ENCODE assay signal across 29 cellular contexts in genomic region chr11:45187375-45187774, GRCh38.
"Had no signal": no experiment of that assay in that cellular context is flagged by ENCODE, and none has a peak within 500 bp of the region (broad histone marks: within the 10 kb centered on the region; RNA-seq: fewer than 3 reads in every experiment).

No MANE protein-coding gene starts in this region.

- H3K9me3 ChIP-seq: left lung, lower lobe of right lung, mucosa of descending colon, right atrium auricular region, right lobe of liver, suprapubic skin, thoracic aorta, tibial artery, upper lobe of right lung had no signal

- H3K4me1 ChIP-seq: left lung, lower lobe of right lung, parathyroid adenoma, right atrium auricular region, right lobe of liver, suprapubic skin, upper lobe of right lung had no signal

- DNase-seq: head of caudate nucleus; hippocampal formation; kidney; left colon; left lung; lower lobe of right lung; mammary epithelial cell; mesenchymal stem cell; mucosa of descending colon; naive thymus-derived CD4-positive, alpha-beta T cell; nucleus accumbens; right lobe of liver; stimulated activated CD4-positive, alpha-beta T cell treated with anti-CD3 and anti-CD28 coated beads, Interleukin-12 subunit alpha, Interleukin-12 subunit beta, amount 100 ng/mL, for 4 hours; stimulated activated CD4-positive, alpha-beta T cell treated with anti-CD3 and anti-CD28 coated beads, Interleukin-15, amount 100 ng/mL, for 24 hours; stimulated activated CD4-positive, alpha-beta T cell treated with anti-CD3 and anti-CD28 coated beads, Interleukin-2, amount 100 ng/mL, for 24 hours; stimulated activated CD4-positive, alpha-beta T cell treated with anti-CD3 and anti-CD28 coated beads, Interleukin-4, amount 100 ng/mL, for 1 hour; stimulated activated naive CD4-positive, alpha-beta T cell; tibial artery; trophoblast cell; upper lobe of right lung had no signal

- H3K27ac Mint-ChIP-seq: mesothelial cell of epicardium; naive thymus-derived CD4-positive, alpha-beta T cell; natural killer cell treated with Interleukin-12 subunit alpha and Interleukin-12 subunit beta and Interleukin-15 and Interleukin-18, amount 100 ng/mL, for 72 hours; progenitor cell of endocrine pancreas; stimulated activated naive CD8-positive, alpha-beta T cell treated with anti-CD3 and anti-CD28 coated beads, Interleukin-15, Interleukin-2, amounts not matched to agents 100 ng/mL and 50 ng/mL, for 24 hours had no signal

- H3K27ac ChIP-seq: left lung, lower lobe of right lung, parathyroid adenoma, right atrium auricular region, right lobe of liver, skin epidermis, suprapubic skin, thoracic aorta, tibial artery, upper lobe of right lung had no signal

- H3K4me3 ChIP-seq: left lung, lower lobe of right lung, mucosa of descending colon, right atrium auricular region, right lobe of liver, skin epidermis, suprapubic skin, thoracic aorta, tibial artery, upper lobe of right lung had no signal

- H3K9me3 Mint-ChIP-seq: naive thymus-derived CD4-positive, alpha-beta T cell; natural killer cell treated with Interleukin-12 subunit alpha and Interleukin-12 subunit beta and Interleukin-15 and Interleukin-18, amount 100 ng/mL, for 72 hours; stimulated activated naive CD8-positive, alpha-beta T cell treated with anti-CD3 and anti-CD28 coated beads, Interleukin-15, Interleukin-2, amounts not matched to agents 100 ng/mL and 50 ng/mL, for 24 hours had no signal

- H3K4me1 Mint-ChIP-seq: mesothelial cell of epicardium; naive thymus-derived CD4-positive, alpha-beta T cell had no signal

- H3K27me3 Mint-ChIP-seq: naive thymus-derived CD4-positive, alpha-beta T cell; natural killer cell treated with Interleukin-12 subunit alpha and Interleukin-12 subunit beta and Interleukin-15 and Interleukin-18, amount 100 ng/mL, for 72 hours; progenitor cell of endocrine pancreas; stimulated activated naive CD8-positive, alpha-beta T cell treated with anti-CD3 and anti-CD28 coated beads, Interleukin-15, Interleukin-2, amounts not matched to agents 100 ng/mL and 50 ng/mL, for 24 hours had no signal

- H2AFZ ChIP-seq: parathyroid adenoma had no signal

- H3K36me3 Mint-ChIP-seq: natural killer cell treated with Interleukin-12 subunit alpha and Interleukin-12 subunit beta and Interleukin-15 and Interleukin-18, amount 100 ng/mL, for 72 hours had no signal

- H3K36me3 ChIP-seq: right lobe of liver had no signal

- H3K9ac ChIP-seq: parathyroid adenoma had no signal

- H3K4me3 Mint-ChIP-seq: mesothelial cell of epicardium; naive thymus-derived CD4-positive, alpha-beta T cell; natural killer cell treated with Interleukin-12 subunit alpha and Interleukin-12 subunit beta and Interleukin-15 and Interleukin-18, amount 100 ng/mL, for 72 hours; stimulated activated naive CD8-positive, alpha-beta T cell treated with anti-CD3 and anti-CD28 coated beads, Interleukin-15, Interleukin-2, amounts not matched to agents 100 ng/mL and 50 ng/mL, for 24 hours had no signal

- H3K27me3 ChIP-seq: left lung, right atrium auricular region, right lobe of liver, suprapubic skin, tibial artery, upper lobe of right lung had no signal
